23 cellular contexts compared by ENCODE assay signal in genomic region chr13:22883961-22884360, GRCh38.
DNase-seq lines count a peak whose midpoint lies in the region; ATAC-seq, FAIRE-seq and TF ChIP-seq lines count a peak whose summit lies in the region.
"Had no signal": no experiment of that assay in that cellular context is flagged by ENCODE, and none has a peak within 500 bp of the region (broad histone marks: within the 10 kb centered on the region; RNA-seq: fewer than 3 reads in every experiment).

No MANE protein-coding gene starts in this region.

- H3K27me3 ChIP-seq in GM12878 (replicated peaks in 1 of 2; ENCODE audit: control insufficient read depth in 2 of 2, insufficient read depth in 2 of 2, low read length in 1 of 2) (no peaks in the 10 kb centered on the region), mesenchymal stem cell (ENCODE audit: control insufficient read depth in 1 of 2, insufficient read depth in 1 of 2, low read length in 2 of 2) (no peaks in the 10 kb centered on the region), suprapubic skin (no peaks in the 10 kb centered on the region)
- H3K27me3 ChIP-seq: adrenal gland, BE2C, cardiac muscle cell, esophagus muscularis mucosa, tibial nerve had no signal

- H2BK5ac ChIP-seq in mesenchymal stem cell (ENCODE audit: low read depth, low read length, poor library complexity, severe bottlenecking), result peak overlapping the region; percentile 51

- SMC1A ChIA-PET in GM12878 (lab: Charles Lee; ENCODE audit: uncharacterized antibody, unreplicated experiment), result interaction anchor here (1.2 to 4.8 kb wide), 7 partner anchors 12 to 438 kb away, joined by 3 to 32 read pairs (median 6); no protein-coding TSS in a partner anchor

- H3K4me3 ChIP-seq in GM12878 (peak overlapping the region; percentile 45; the same call in 1 of the 2 replicates), mesenchymal stem cell (ENCODE audit: insufficient read depth in 1 of 2, low read depth in 1 of 2, low read length in 2 of 2) (peak overlapping the region in 1 of 2 experiments; percentile 49), suprapubic skin (no peak overlapping the region)
- H3K4me3 ChIP-seq: adrenal gland, cardiac muscle cell, esophagus muscularis mucosa, tibial nerve had no signal

- TF ChIP-seq EP300 in GM12878 (IDR thresholded peaks at IDR 0.05; ENCODE audit: borderline replicate concordance in 1 of 2, control insufficient read depth in 1 of 2, low read depth in 2 of 2, low read length in 2 of 2) (no peak), suprapubic skin (IDR thresholded peaks at IDR 0.05) (no peak)

- H3K9me3 ChIP-seq in GM12878 (replicated peaks; ENCODE audit: control insufficient read depth, insufficient read depth, low read length) (no peaks in the 10 kb centered on the region), mesenchymal stem cell (ENCODE audit: control insufficient read depth, low read length) (no peaks in the 10 kb centered on the region), suprapubic skin (no peaks in the 10 kb centered on the region)
- H3K9me3 ChIP-seq: adrenal gland, BE2C, esophagus muscularis mucosa, tibial nerve had no signal

- H3K14ac ChIP-seq in mesenchymal stem cell (ENCODE audit: low read length in 2 of 2), result no peak overlapping the region

- ATAC-seq in GM12878 (peak; percentile 15), GM19324 (IDR thresholded peaks at IDR 0.05; ENCODE audit: low FRiP score, unreplicated experiment) (no peak)

- no peak for TF ChIP-seq POLR2A in GM12878 (IDR thresholded peaks at IDR 0.05; ENCODE audit: low read depth, low read length)
- TF ChIP-seq POLR2A in suprapubic skin (IDR thresholded peaks at IDR 0.05), result no peak

- under 1% methylated on average over 18 of the region's 18 CpGs for WGBS in GM12878 (ENCODE audit: insufficient coverage, insufficient replicate concordance, low lambda C conversion rate, missing lambda C conversion rate)
- 85% methylated on average over 18 of the region's 18 CpGs for WGBS in mesenchymal stem cell
- WGBS in suprapubic skin, result 83% methylated on average over 18 of the region's 18 CpGs

- H4K91ac ChIP-seq in mesenchymal stem cell (ENCODE audit: low read length), result no peak overlapping the region

- no peak overlapping the region for H2AFZ ChIP-seq in GM12878 (ENCODE audit: control insufficient read depth, low read depth, low read length)
- no peak overlapping the region for H2AFZ ChIP-seq in mesenchymal stem cell (ENCODE audit: low read depth, low read length)

- no peak overlapping the region for H2BK120ac ChIP-seq in mesenchymal stem cell (ENCODE audit: low read depth, low read length)

- no peak overlapping the region for H3K4ac ChIP-seq in mesenchymal stem cell (ENCODE audit: low read depth in 1 of 2, low read length in 2 of 2)

- H3K79me2 ChIP-seq in GM12878 (ENCODE audit: control insufficient read depth, insufficient read depth, low read length), result no peaks in the 10 kb centered on the region; the same call in 1 of the 2 replicates

- no peak overlapping the region for H3K23ac ChIP-seq in mesenchymal stem cell (ENCODE audit: low read length in 2 of 2)

- TF ChIP-seq RAD21 in GM12878 (IDR thresholded peaks at IDR 0.05; ENCODE audit: insufficient read depth, low read depth, low read length), result no peak

- H4K20me1 ChIP-seq in GM12878 (ENCODE audit: control insufficient read depth, insufficient read depth), result no peaks in the 10 kb centered on the region

- H3K4me2 ChIP-seq in GM12878 (ENCODE audit: control insufficient read depth, insufficient read depth) (peak overlapping the region; percentile 64), mesenchymal stem cell (ENCODE audit: low read length, poor library complexity, severe bottlenecking) (no peak overlapping the region)

- H3K27ac ChIP-seq in GM12878 (ENCODE audit: control insufficient read depth, insufficient read depth) (peak overlapping the region; percentile 67), mesenchymal stem cell (ENCODE audit: low read length, poor library complexity, severe bottlenecking) (peak overlapping the region; percentile 89), suprapubic skin (no peak overlapping the region)
- H3K27ac ChIP-seq: 22Rv1, adrenal gland, cardiac muscle cell, esophagus muscularis mucosa, tibial nerve had no signal

- H2AK5ac ChIP-seq in mesenchymal stem cell (ENCODE audit: low read length, severe bottlenecking), result peak overlapping the region; percentile 70

- no peak for TF ChIP-seq CTCF in GM12878 (IDR thresholded peaks at IDR 0.05 in 2 of 3, conservative IDR thresholded peaks at IDR 0.05 in 1 of 3; ENCODE audit: control insufficient read depth in 2 of 3, extremely low read depth in 1 of 3, insufficient read depth in 1 of 3, low read depth in 3 of 3, low read length in 3 of 3)
- TF ChIP-seq CTCF in suprapubic skin (IDR thresholded peaks at IDR 0.05), result no peak

- H4K8ac ChIP-seq in mesenchymal stem cell (ENCODE audit: low read length), result no peak overlapping the region

- BruUV-seq in GM12878 (replicated peaks; lab: Mats Ljungman, UMichigan), result no TSS peak

- DNase-seq in NCI-H526 (lab: John Stamatoyannopoulos, UW) (peak; percentile 6 to 38), NCI-H526 treated with DMSO at 0.1 percent for 48 hours (lab: John Stamatoyannopoulos, UW) (no peak), GM12878 (ENCODE audit: low read depth, low spot score) (no peak), mesenchymal stem cell (no peak), iPS-NIHi11 (ENCODE audit: low spot score) (no peak), suprapubic skin (ENCODE audit: low spot score in 2 of 2) (no peak)
- no peak for DNase-seq in central memory CD4-positive, alpha-beta T cell
- DNase-seq: activated gamma-delta T cell; adrenal gland; BE2C; GF-D8; KG1; NCI-H1048; NCI-H2029 treated with DMSO at 0.1 percent for 48 hours; NCI-H446 treated with DMSO at 0.1 percent for 48 hours; stimulated activated CD4-positive, alpha-beta T cell treated with anti-CD3 and anti-CD28 coated beads, Interleukin-2, amount 100 ng/mL, for 24 hours; stimulated activated naive CD4-positive, alpha-beta T cell treated with Interleukin-2 at 50 U/mL for 16 hours had no signal

- RAD21 ChIA-PET in GM12878 (lab: Charles Lee; ENCODE audit: unreplicated experiment), result interaction anchor here (2.7 kb wide), 1 partner anchor 437 kb away, joined by 9 read pairs; no protein-coding TSS in a partner anchor

- CTCF ChIA-PET in GM12878 (lab: Yijun Ruan, JAX), result interaction anchor here (1.2 kb wide), 1 partner anchor 23 kb away, joined by 3 read pairs; no protein-coding TSS in a partner anchor

- no peak overlapping the region for H2BK15ac ChIP-seq in mesenchymal stem cell (ENCODE audit: low read depth, poor library complexity, severe bottlenecking)

- POLR2A ChIA-PET in GM12878 (lab: Charles Lee), result interaction anchor here (1.2 to 2.1 kb wide), 2 partner anchors 9 to 10 kb away, joined by 4 to 8 read pairs; no protein-coding TSS in a partner anchor

- in situ Hi-C loops in GM12878 (cut with MboI), result no loop called here

- H2BK12ac ChIP-seq in mesenchymal stem cell (ENCODE audit: low read length in 2 of 2), result no peak overlapping the region

- H3K36me3 ChIP-seq in GM12878 (ENCODE audit: control insufficient read depth in 2 of 2, insufficient read depth in 2 of 2, low read length in 1 of 2), result no peaks in the 10 kb centered on the region
- H3K36me3 ChIP-seq in mesenchymal stem cell (ENCODE audit: control insufficient read depth in 1 of 2, insufficient read depth in 2 of 2, low read depth in 1 of 2, low read length in 2 of 2), result no peaks in the 10 kb centered on the region
- H3K36me3 ChIP-seq in suprapubic skin, result no peaks in the 10 kb centered on the region
- H3K36me3 ChIP-seq: adrenal gland, BE2C, cardiac muscle cell, esophagus muscularis mucosa, tibial nerve had no signal

- H3K4me1 ChIP-seq in GM12878 (ENCODE audit: control insufficient read depth, insufficient read depth, low read length), result peaks cover 5% of the 10 kb centered on the region; the same call in 1 of the 2 replicates
- H3K4me1 ChIP-seq in mesenchymal stem cell (ENCODE audit: control insufficient read depth, insufficient read depth, low read depth, low read length), result peaks cover 10% of the 10 kb centered on the region
- H3K4me1 ChIP-seq in suprapubic skin, result no peaks in the 10 kb centered on the region
- H3K4me1 ChIP-seq: adrenal gland, BE2C, esophagus muscularis mucosa, tibial nerve had no signal

- intact Hi-C loops in GM12878 (cut with micrococcal nuclease; ENCODE audit: unreplicated experiment), result loop anchor here (5.0 kb wide), 1 partner anchor 62 kb away; no protein-coding TSS in a partner anchor

- FAIRE-seq in GM12878 (lab: Jason Lieb, UNC), result no peak
- FAIRE-seq: TTC549 had no signal

- H3K18ac ChIP-seq in mesenchymal stem cell (ENCODE audit: low read depth in 1 of 2, low read length in 2 of 2), result no peak overlapping the region

- peak overlapping the region; percentile 56 for H3K9ac ChIP-seq in GM12878 (ENCODE audit: control insufficient read depth, insufficient read depth, low read length)
- no peak overlapping the region for H3K9ac ChIP-seq in mesenchymal stem cell (ENCODE audit: low read length)

- H3K79me1 ChIP-seq in mesenchymal stem cell (replicated peaks; ENCODE audit: low read length, poor library complexity, severe bottlenecking), result no peaks in the 10 kb centered on the region

TF ChIP-seq in GM12878, 131 proteins besides CTCF, POLR2A, EP300 and RAD21:
- TF ChIP-seq MLLT1 (IDR thresholded peaks at IDR 0.05) (peak; percentile 95), SMC3 (IDR thresholded peaks at IDR 0.05; ENCODE audit: borderline replicate concordance, low read length) (no peak), CBX3 (IDR thresholded peaks at IDR 0.05; ENCODE audit: borderline replicate concordance, low read depth) (no peak), KDM1A (IDR thresholded peaks at IDR 0.05; ENCODE audit: borderline replicate concordance) (no peak), NBN (IDR thresholded peaks at IDR 0.05) (no peak), CREB1 (IDR thresholded peaks at IDR 0.05; ENCODE audit: low read depth) (no peak), ZNF24 (IDR thresholded peaks at IDR 0.05) (no peak), FOXM1 (IDR thresholded peaks at IDR 0.05; ENCODE audit: low read depth, low read length) (no peak)
TF ChIP-seq in GM12878: peak in this region for 1.

Comparison
In these comparisons a context has a peak if more than half of its experiments do, and no peak if none do; other contexts are left out.
1. DNase-seq: peak in NCI-H526 (2 of 2); none in NCI-H526 treated with DMSO at 0.1 percent for 48 hours (single experiment), GM12878 (single experiment), mesenchymal stem cell (single experiment), iPS-NIHi11 (single experiment), suprapubic skin (0 of 2) and central memory CD4-positive, alpha-beta T cell (single experiment).